Comparison of ENCODE assay signal across 8 cellular contexts in the genomic region with DNA sequence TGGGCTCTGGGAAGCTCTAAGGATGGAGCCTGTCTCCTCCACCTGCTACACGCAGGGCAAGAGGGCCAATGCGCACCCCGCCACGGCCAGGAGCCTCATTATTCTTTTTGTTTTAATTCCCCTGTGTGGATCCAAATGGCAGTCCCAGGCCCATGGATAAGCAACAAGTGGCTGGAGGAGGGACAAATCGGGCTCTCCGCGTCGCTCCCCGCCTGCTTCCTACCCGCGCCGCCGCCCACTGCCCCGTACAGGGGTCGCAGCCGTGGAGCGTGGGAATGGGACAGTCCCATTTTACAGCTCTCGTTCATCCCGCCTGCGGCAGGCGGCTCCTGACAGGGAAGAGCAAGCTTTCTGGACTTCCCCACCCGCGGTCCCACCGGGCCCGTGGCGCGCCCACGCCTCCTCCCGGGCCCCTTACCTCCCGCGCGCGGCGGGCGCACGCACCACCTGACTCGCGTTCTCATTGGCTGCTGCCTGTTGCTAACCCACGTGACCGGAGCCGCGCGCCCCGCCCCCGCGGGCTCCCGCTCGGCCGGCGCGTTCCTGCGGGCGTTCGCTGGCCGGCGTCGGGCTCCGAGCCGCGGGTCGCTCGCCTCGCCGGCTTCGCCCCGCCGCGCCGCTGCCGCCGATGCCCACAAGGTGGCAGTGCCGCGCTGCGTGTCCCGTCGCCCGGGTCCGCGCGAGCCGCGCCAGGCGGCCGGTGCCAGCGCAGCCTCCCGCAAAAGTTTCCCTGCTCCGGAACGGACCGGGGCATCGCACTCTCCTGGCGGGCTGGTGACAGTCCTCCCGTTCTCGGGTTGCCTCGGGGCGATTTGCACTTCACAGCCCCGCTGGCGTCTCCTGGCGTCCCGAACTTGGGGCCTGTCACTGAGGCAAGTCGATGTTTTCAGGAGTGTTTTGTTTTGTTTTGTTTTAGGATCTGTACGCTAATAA.
DNase-seq lines count a peak whose midpoint lies in the region; ATAC-seq lines count a peak whose summit lies in the region.

No MANE protein-coding gene starts in this region.

- H3K27me3 Mint-ChIP-seq in activated T-cell treated with anti-CD3 and anti-CD28 coated beads, Interleukin-2, amount 50 U/mL, for 24 hours, result no peaks in the 10 kb centered on the region

- peak; percentile 94 for ATAC-seq in GM21526 (IDR thresholded peaks at IDR 0.05; ENCODE audit: low FRiP score, unreplicated experiment)
- peak; percentile 96 for ATAC-seq in esophagus mucosa

- peak overlapping the region; percentile 55 to 80 for H3K4me3 ChIP-seq in muscle layer of colon (ENCODE audit: low read depth in 1 of 2, low read length in 2 of 2)

- no peaks in the 10 kb centered on the region for H3K9me3 Mint-ChIP-seq in activated T-cell treated with anti-CD3 and anti-CD28 coated beads, Interleukin-2, amount 50 U/mL, for 24 hours

- H3K36me3 ChIP-seq in muscle layer of colon (ENCODE audit: insufficient read depth, low read length), result no peaks in the 10 kb centered on the region

- H3K4me1 ChIP-seq in muscle layer of colon (ENCODE audit: insufficient read depth, low read length), result peaks cover 13% of the 10 kb centered on the region

- H3K27me3 ChIP-seq in muscle layer of colon (ENCODE audit: control insufficient read depth in 1 of 2, insufficient read depth in 2 of 2, low read length in 2 of 2), result no peaks in the 10 kb centered on the region

- H3K9ac ChIP-seq in muscle layer of colon (ENCODE audit: low read length), result peak overlapping the region; percentile 71

- peak overlapping the region; percentile 79 for H3K27ac ChIP-seq in muscle layer of colon (ENCODE audit: low read depth, low read length)

- H3K36me3 Mint-ChIP-seq in activated T-cell treated with anti-CD3 and anti-CD28 coated beads, Interleukin-2, amount 50 U/mL, for 24 hours (ENCODE audit: low read depth), result no peaks in the 10 kb centered on the region

- H3K4me3 Mint-ChIP-seq in activated T-cell treated with anti-CD3 and anti-CD28 coated beads, Interleukin-2, amount 50 U/mL, for 24 hours, result peak overlapping the region; percentile 75

- peak overlapping the region; percentile 89 for H3K27ac Mint-ChIP-seq in activated T-cell treated with anti-CD3 and anti-CD28 coated beads, Interleukin-2, amount 50 U/mL, for 24 hours

- H3K4me1 Mint-ChIP-seq in activated T-cell treated with anti-CD3 and anti-CD28 coated beads, Interleukin-2, amount 50 U/mL, for 24 hours (ENCODE audit: low read depth), result peaks cover 43% of the 10 kb centered on the region

- no peaks in the 10 kb centered on the region for H3K9me3 ChIP-seq in muscle layer of colon (ENCODE audit: low read length)

- peak; percentile 60 for DNase-seq in DMS153 treated with DMSO at 0.1 percent for 48 hours (lab: John Stamatoyannopoulos, UW; ENCODE audit: unreplicated experiment)
- DNase-seq in HuH-7.5 (ENCODE audit: low spot score), result peak; percentile 82
- DNase-seq in OCI-M2 (lab: John Stamatoyannopoulos, UW; ENCODE audit: unreplicated experiment), result peak; percentile 75
- DNase-seq in activated T-cell treated with anti-CD3 and anti-CD28 coated beads, Interleukin-2, amount 50 U/mL, for 24 hours, result peak; percentile 97
- DNase-seq in stimulated activated CD8-positive, alpha-beta memory T cell treated with anti-CD3 and anti-CD28 coated beads, Interleukin-7, amount 100 ng/mL, for 1 hour (ENCODE audit: low read depth in 2 of 2), result peak; percentile 74 to 80

Comparison
In these comparisons a context has a peak if more than half of its experiments do, and no peak if none do; other contexts are left out.
1. Peak in every context shown above with its lines: DNase-seq, ATAC-seq, H3K4me3 ChIP-seq and H3K27ac ChIP-seq.